8 cellular contexts compared by ENCODE assay signal in genomic region chr1:89454845-89455521, GRCh38.
DNase-seq lines count a peak whose midpoint lies in the region; ATAC-seq and TF ChIP-seq lines count a peak whose summit lies in the region.

No MANE protein-coding gene starts in this region.

- no peak overlapping the region for H3K4me2 ChIP-seq in DOHH2 (ENCODE audit: low read length)

- no peak overlapping the region for H3K27ac Mint-ChIP-seq in osteocyte (ENCODE audit: unreplicated experiment)

- H3K27me3 ChIP-seq in DOHH2 (ENCODE audit: control insufficient read depth, low read length), result 0 out of 2 replicates have a peak, but pooled peaks cover 2% of the 10 kb centered on the region
- H3K27me3 ChIP-seq in uterus, result no peaks in the 10 kb centered on the region

- H3K27ac ChIP-seq in DOHH2 (ENCODE audit: low read depth, low read length) (no peak overlapping the region), uterus (no peak overlapping the region)

- H3K9me2 ChIP-seq in DOHH2 (replicated peaks; ENCODE audit: control insufficient read depth, low read length), result no peaks in the 10 kb centered on the region

- H3K36me3 ChIP-seq in DOHH2 (ENCODE audit: control insufficient read depth, low read length) (no peaks in the 10 kb centered on the region), uterus (no peaks in the 10 kb centered on the region)

- H3K9me3 ChIP-seq in DOHH2 (ENCODE audit: control insufficient read depth, insufficient read depth, low read length), result no peaks in the 10 kb centered on the region
- H3K9me3 ChIP-seq in uterus, result no peaks in the 10 kb centered on the region

- intact Hi-C loops in uterus (cut with DNase I; ENCODE audit: low total_unique reads), result no loop called here

- H3K4me3 ChIP-seq in DOHH2 (ENCODE audit: low read length) (no peak overlapping the region), uterus (no peak overlapping the region)

- no peaks in the 10 kb centered on the region for H3K9me3 Mint-ChIP-seq in osteocyte (ENCODE audit: unreplicated experiment)

- peaks cover 33% of the 10 kb centered on the region for H3K27me3 Mint-ChIP-seq in osteocyte (ENCODE audit: unreplicated experiment)

- H3K4me1 Mint-ChIP-seq in osteocyte (ENCODE audit: unreplicated experiment), result no peaks in the 10 kb centered on the region

- no peak overlapping the region for H3K4me3 Mint-ChIP-seq in osteocyte (ENCODE audit: unreplicated experiment)

- H3K4me1 ChIP-seq in DOHH2 (ENCODE audit: control insufficient read depth, low read length) (no peaks in the 10 kb centered on the region), uterus (no peaks in the 10 kb centered on the region)

- no peaks in the 10 kb centered on the region for H4K20me1 ChIP-seq in DOHH2 (ENCODE audit: control insufficient read depth, insufficient read depth, low read depth, low read length)

- peak; percentile 39 for TF ChIP-seq CTCF in DOHH2 (IDR thresholded peaks at IDR 0.05; ENCODE audit: low read depth, low read length, poor library complexity, severe bottlenecking)
- TF ChIP-seq CTCF in osteocyte (IDR thresholded peaks at IDR 0.05), result peak; percentile 68
- peak; percentile 48 to 69 (median 62) for TF ChIP-seq CTCF in uterus (IDR thresholded peaks at IDR 0.05)

- no peak for ATAC-seq in HG03095 (IDR thresholded peaks at IDR 0.05; ENCODE audit: unreplicated experiment)

- DNase-seq in HUDEP-2 (lab: John Stamatoyannopoulos, UW; ENCODE audit: unreplicated experiment in 76 of 76) (peak in 52 of 76 experiments; percentile 3 to 71 (median 23)), NOMO-1 treated with DMSO at 0.1 percent for 48 hours (lab: John Stamatoyannopoulos, UW; ENCODE audit: unreplicated experiment) (peak; percentile 69), activated T-cell treated with anti-CD3 and anti-CD28 coated beads for 24 hours (ENCODE audit: low read depth) (peak; percentile 45), fibroblast of peridontal ligament (ENCODE audit: extremely low read depth) (peak; percentile 71), osteocyte (ENCODE audit: extremely low spot score, unreplicated experiment) (no peak), uterus (peak; percentile 19 to 23)

- no peaks in the 10 kb centered on the region for H3K36me3 Mint-ChIP-seq in osteocyte (ENCODE audit: unreplicated experiment)

- H3F3A ChIP-seq in DOHH2 (ENCODE audit: control insufficient read depth, insufficient read depth), result no peaks in the 10 kb centered on the region

- TF ChIP-seq POLR2A in uterus (IDR thresholded peaks at IDR 0.05), result no peak

- H3K79me2 ChIP-seq in DOHH2 (ENCODE audit: control insufficient read depth, low read length), result no peaks in the 10 kb centered on the region
